ENCODE assay signal across 2 cellular contexts in the genomic region with DNA sequence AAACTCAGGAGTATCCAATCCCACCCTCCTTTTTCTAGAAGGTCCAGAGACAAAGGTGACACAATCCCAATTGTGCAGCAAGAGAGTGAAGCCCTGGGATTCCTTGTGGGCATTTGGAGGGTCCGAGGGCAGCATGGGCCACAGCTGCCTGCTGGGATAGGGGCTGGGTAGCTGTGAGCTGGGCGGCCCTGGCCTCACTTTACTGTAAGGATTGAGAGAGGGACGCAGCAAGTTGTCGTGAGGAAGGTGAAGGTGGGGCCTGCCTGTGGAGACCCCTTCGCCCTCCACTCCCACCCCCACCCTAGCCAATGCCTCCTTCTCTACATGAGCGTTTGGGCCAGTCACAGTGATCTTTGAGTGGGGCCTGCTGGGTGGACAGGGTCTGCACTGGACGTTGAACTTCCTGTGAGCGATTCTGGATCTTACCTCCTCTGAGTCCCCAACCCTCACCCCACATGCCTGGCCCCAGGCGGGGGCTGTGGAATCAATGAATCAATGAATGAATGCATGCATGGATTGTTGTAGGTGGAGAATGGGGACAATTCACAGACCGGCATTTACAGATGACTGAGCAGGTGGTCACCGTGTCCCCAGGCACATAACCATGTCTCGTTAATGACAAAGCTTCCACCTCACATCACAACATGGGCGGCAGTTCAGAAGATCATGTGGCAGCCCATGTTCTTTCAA.
A peak's percentile ranks its signal among the peaks of the same experiment; 100 is the strongest.
TF ChIP-seq lines count a peak whose summit lies in the region.

No MANE protein-coding gene starts in this region.

TF ChIP-seq in HepG2, 621 proteins besides CTCF, POLR2A, EP300 and RAD21:
- TF ChIP-seq ZNF558 (CRISPR knock-in tag; IDR thresholded peaks at IDR 0.05; ENCODE audit: borderline replicate concordance) (no peak), ZNF24 (IDR thresholded peaks at IDR 0.05) (peak; percentile 42; the same call in 1 of the 2 replicates), HNRNPH1 (optimal IDR thresholded peaks at IDR 0.05; ENCODE audit: low read depth, low read length) (no peak), ZNF446 (CRISPR knock-in tag; IDR thresholded peaks at IDR 0.05) (no peak), ZFP41 (CRISPR knock-in tag; IDR thresholded peaks at IDR 0.05; ENCODE audit: borderline replicate concordance) (no peak), SMARCC2 (IDR thresholded peaks at IDR 0.05) (no peak), MAFG (CRISPR knock-in tag; IDR thresholded peaks at IDR 0.05) (no peak)

TF ChIP-seq in K562, 482 proteins besides CTCF, POLR2A, EP300 and RAD21:
- TF ChIP-seq ZFX (CRISPR knock-in tag; IDR thresholded peaks at IDR 0.05) (peak; percentile 25; the same call in 1 of the 2 replicates), PYGO2 (tag; IDR thresholded peaks at IDR 0.05) (no peak), ZC3H8 (IDR thresholded peaks at IDR 0.05) (no peak), MTA2 (IDR thresholded peaks at IDR 0.05; ENCODE audit: low read depth) (no peak), ZNF311 (CRISPR knock-in tag; IDR thresholded peaks at IDR 0.05) (no peak)
- TF ChIP-seq, protein P1, sequence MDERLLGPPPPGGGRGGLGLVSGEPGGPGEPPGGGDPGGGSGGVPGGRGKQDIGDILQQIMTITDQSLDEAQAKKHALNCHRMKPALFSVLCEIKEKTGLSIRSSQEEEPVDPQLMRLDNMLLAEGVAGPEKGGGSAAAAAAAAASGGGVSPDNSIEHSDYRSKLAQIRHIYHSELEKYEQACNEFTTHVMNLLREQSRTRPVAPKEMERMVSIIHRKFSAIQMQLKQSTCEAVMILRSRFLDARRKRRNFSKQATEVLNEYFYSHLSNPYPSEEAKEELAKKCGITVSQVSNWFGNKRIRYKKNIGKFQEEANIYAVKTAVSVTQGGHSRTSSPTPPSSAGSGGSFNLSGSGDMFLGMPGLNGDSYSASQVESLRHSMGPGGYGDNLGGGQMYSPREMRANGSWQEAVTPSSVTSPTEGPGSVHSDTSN (CRISPR knock-in tag; IDR thresholded peaks at IDR 0.05; ENCODE audit: low read depth) = no peak
- TF ChIP-seq, protein P1 (tag; conservative IDR thresholded peaks at IDR 0.05; ENCODE audit: low read depth) = no peak
